Comparison of ENCODE assay signal across 20 cellular contexts in genomic region chr7:14899065-14899464, GRCh38. TPM values are rescaled to one million over a fixed set of nuclear protein-coding genes. Genes with fewer than 3 reads are reported as not detected.
DNase-seq lines count a peak whose midpoint lies in the region; ATAC-seq, FAIRE-seq and TF ChIP-seq lines count a peak whose summit lies in the region.
"Had no signal": no experiment of that assay in that cellular context is flagged by ENCODE, and none has a peak within 500 bp of the region (broad histone marks: within the 10 kb centered on the region; RNA-seq: fewer than 3 reads in every experiment).

No MANE protein-coding gene starts in this region.

- H4K20me1 ChIP-seq in astrocyte (ENCODE audit: insufficient read depth, low read length) = no peaks in the 10 kb centered on the region
- H4K20me1 ChIP-seq: BLaER1 treated with 17β-estradiol and CSF1 and Interleukin-3, amounts not matched to agents 10 nM and 100 nM had no signal

- no peak overlapping the region for H3K4me3 Mint-ChIP-seq in astrocyte (ENCODE audit: unreplicated experiment)
- H3K4me3 Mint-ChIP-seq: endodermal cell; neural progenitor cell; T-helper 1 cell treated with Interleukin-12 subunit alpha and Interleukin-12 subunit beta and Interleukin-4 antibody, amounts not matched to agents 30 μg/mL and 1 μg/mL, for 36 hours had no signal

- H3K4me3 ChIP-seq in astrocyte (ENCODE audit: insufficient read depth, low read depth, low read length) = no peak overlapping the region
- no peak overlapping the region for H3K4me3 ChIP-seq in skeletal muscle cell (ENCODE audit: low read depth, low read length)
- H3K4me3 ChIP-seq: BLaER1 treated with 17β-estradiol and CSF1 and Interleukin-3, amounts not matched to agents 10 nM and 100 nM; neural progenitor cell had no signal

- DNase-seq in NCI-H1694 (lab: John Stamatoyannopoulos, UW) = peak; percentile 16
- no peak for DNase-seq in NCI-H1694 treated with DMSO at 0.1 percent for 48 hours (lab: John Stamatoyannopoulos, UW)
- DNase-seq in NCI-H2171 treated with DMSO at 0.1 percent for 48 hours (lab: John Stamatoyannopoulos, UW) = peak; percentile 47
- DNase-seq in astrocyte (ENCODE audit: low read depth) = peak; percentile 2
- DNase-seq in skeletal muscle cell (ENCODE audit: low read depth) = peak; percentile 7
- no peak for DNase-seq in Kasumi-1 (lab: John Stamatoyannopoulos, UW)
- no peak for DNase-seq in stimulated activated naive CD4-positive, alpha-beta T cell (lab: John Stamatoyannopoulos, UW)
- DNase-seq: 8988T; activated CD4-positive, alpha-beta T cell treated with anti-CD3 and anti-CD28 coated beads, Interleukin-2, amount 50 U/mL, for 48 hours; activated naive CD4-positive, alpha-beta T cell treated with Interleukin-2 at 50 U/mL for 16 hours; endodermal cell; foreskin keratinocyte; midbrain; NCI-H2029 treated with DMSO at 0.1 percent for 48 hours; SHP77 treated with DMSO at 0.1 percent for 48 hours; WERI-Rb-1 had no signal

- no peak for ATAC-seq in HG03571 (IDR thresholded peaks at IDR 0.05; ENCODE audit: unreplicated experiment)
- ATAC-seq: foreskin keratinocyte had no signal

- TF ChIP-seq CTCF in astrocyte (IDR thresholded peaks at IDR 0.05; ENCODE audit: insufficient read depth, low read depth, low read length) = no peak

- H3K4me1 Mint-ChIP-seq in astrocyte (ENCODE audit: low read depth, unreplicated experiment) = peaks cover 3% of the 10 kb centered on the region

- FAIRE-seq in astrocyte (lab: Jason Lieb, UNC) = no peak

- peaks cover 4% of the 10 kb centered on the region for H3K27me3 ChIP-seq in astrocyte (ENCODE audit: insufficient read depth, low read length)
- H3K27me3 ChIP-seq: BLaER1 treated with 17β-estradiol and CSF1 and Interleukin-3, amounts not matched to agents 10 nM and 100 nM had no signal

- no peaks in the 10 kb centered on the region for H3K36me3 ChIP-seq in astrocyte (ENCODE audit: insufficient read depth, low read length)
- H3K36me3 ChIP-seq: BLaER1 treated with 17β-estradiol and CSF1 and Interleukin-3, amounts not matched to agents 10 nM and 100 nM; neural progenitor cell; WERI-Rb-1 had no signal

- H3K27me3 Mint-ChIP-seq in astrocyte (ENCODE audit: low read depth, unreplicated experiment) = no peaks in the 10 kb centered on the region

- no peaks in the 10 kb centered on the region for H3K79me2 ChIP-seq in astrocyte (ENCODE audit: insufficient read depth, low read length)

- no peak overlapping the region for H3K27ac ChIP-seq in astrocyte (ENCODE audit: low read depth, low read length)
- H3K27ac ChIP-seq: BLaER1 treated with 17β-estradiol and CSF1 and Interleukin-3, amounts not matched to agents 10 nM and 100 nM; foreskin keratinocyte; neural progenitor cell; WERI-Rb-1 had no signal

- no peak overlapping the region for H3K9ac ChIP-seq in astrocyte (ENCODE audit: low read length)
- H3K9ac ChIP-seq: BLaER1 treated with 17β-estradiol and CSF1 and Interleukin-3, amounts not matched to agents 10 nM and 100 nM; neural progenitor cell had no signal

- H2AFZ ChIP-seq in astrocyte (ENCODE audit: low read depth, low read length) = no peak overlapping the region
- H2AFZ ChIP-seq: neural progenitor cell had no signal

- no peaks in the 10 kb centered on the region for H3K9me3 Mint-ChIP-seq in astrocyte (ENCODE audit: unreplicated experiment)
- H3K9me3 Mint-ChIP-seq: endodermal cell; neural progenitor cell; T-helper 1 cell treated with Interleukin-12 subunit alpha and Interleukin-12 subunit beta and Interleukin-4 antibody, amounts not matched to agents 30 μg/mL and 1 μg/mL, for 36 hours had no signal

- H3K4me2 ChIP-seq in astrocyte (ENCODE audit: low read length) = no peak overlapping the region
- H3K4me2 ChIP-seq: BLaER1 treated with 17β-estradiol and CSF1 and Interleukin-3, amounts not matched to agents 10 nM and 100 nM; neural progenitor cell had no signal

- H3K9me3 ChIP-seq in astrocyte (ENCODE audit: insufficient read depth, low read depth, low read length) = no peaks in the 10 kb centered on the region
- H3K9me3 ChIP-seq: BLaER1 treated with 17β-estradiol and CSF1 and Interleukin-3, amounts not matched to agents 10 nM and 100 nM had no signal

- no peaks in the 10 kb centered on the region for H3K36me3 Mint-ChIP-seq in astrocyte (ENCODE audit: low read depth, unreplicated experiment)
- H3K36me3 Mint-ChIP-seq: neural progenitor cell had no signal

- no peak overlapping the region for H3K27ac Mint-ChIP-seq in astrocyte (ENCODE audit: unreplicated experiment)
- H3K27ac Mint-ChIP-seq: endodermal cell; neural progenitor cell; T-helper 1 cell treated with Interleukin-12 subunit alpha and Interleukin-12 subunit beta and Interleukin-4 antibody, amounts not matched to agents 30 μg/mL and 1 μg/mL, for 36 hours had no signal

- no peaks in the 10 kb centered on the region for H3K4me1 ChIP-seq in astrocyte (ENCODE audit: insufficient read depth, low read length)
- H3K4me1 ChIP-seq: BLaER1 treated with 17β-estradiol and CSF1 and Interleukin-3, amounts not matched to agents 10 nM and 100 nM; foreskin keratinocyte had no signal

RNA-seq across cellular contexts. Expression of gene DGKB, which starts 3.5 kb away (rescaled TPM):
- total RNA-seq in astrocyte = 0.24 and 0.39 TPM in 2 replicates
- total RNA-seq: foreskin keratinocyte had no signal

Comparison
In these comparisons a context has a peak if more than half of its experiments do, and no peak if none do; other contexts are left out.
1. DNase-seq: peak in NCI-H1694 (single experiment), NCI-H2171 treated with DMSO at 0.1 percent for 48 hours (single experiment), astrocyte (single experiment) and skeletal muscle cell (single experiment); none in NCI-H1694 treated with DMSO at 0.1 percent for 48 hours (single experiment), Kasumi-1 (0 of 2) and stimulated activated naive CD4-positive, alpha-beta T cell (0 of 6).